Comparison of ENCODE assay signal across 8 cellular contexts in genomic region chr6:109455502-109456282, GRCh38. TPM values are rescaled to one million over a fixed set of nuclear protein-coding genes. Genes with fewer than 3 reads are reported as not detected.
DNase-seq lines count a peak whose midpoint lies in the region; ATAC-seq and TF ChIP-seq lines count a peak whose summit lies in the region.

Gene MICAL1 (minus strand): TSS chr6:109455772. CDS start chr6:109454196, 1,576 bp downstream.

- peaks cover 80% of the 10 kb centered on the region for H3K4me1 Mint-ChIP-seq in activated B cell treated with CpG ODN at 0.5 μM for 24 hours

- DNase-seq in NCI-H2107 (lab: John Stamatoyannopoulos, UW) (peak; percentile 25), NCI-H2107 treated with DMSO at 0.1 percent for 48 hours (lab: John Stamatoyannopoulos, UW; ENCODE audit: unreplicated experiment) (no peak), NCI-H2029 treated with DMSO at 0.1 percent for 48 hours (lab: John Stamatoyannopoulos, UW) (peak; percentile 23), activated B cell treated with CpG ODN at 0.5 μM for 24 hours (peak; percentile 82), cerebellum (ENCODE audit: low spot score) (peak; percentile 74)
- peak; percentile 50 for DNase-seq in stimulated activated CD4-positive, alpha-beta T cell treated with anti-CD3 and anti-CD28 coated beads, Interleukin-2, amount 100 ng/mL, for 4 hours (ENCODE audit: low read depth)

- TF ChIP-seq CTCF in activated B cell treated with CpG ODN at 0.5 μM for 24 hours (IDR thresholded peaks at IDR 0.05) = no peak

- H3K27ac ChIP-seq in layer of hippocampus (ENCODE audit: low read depth, low read length) = peak within 1 kb of the TSS; percentile 77

- peak; percentile 60 for ATAC-seq in HG02840 (IDR thresholded peaks at IDR 0.05; ENCODE audit: low FRiP score, unreplicated experiment)
- peak; percentile 58 for ATAC-seq in activated B cell treated with CpG ODN at 0.5 μM for 24 hours (ENCODE audit: low read depth)

- H3K36me3 Mint-ChIP-seq in activated B cell treated with CpG ODN at 0.5 μM for 24 hours (ENCODE audit: low read depth) = peaks cover 30% of the 10 kb centered on the region

- H3K27me3 ChIP-seq in layer of hippocampus (ENCODE audit: control insufficient read depth, insufficient read depth, low read length) = no peaks in the 10 kb centered on the region

- intact Hi-C loops in activated B cell treated with CpG ODN at 0.5 μM for 24 hours (cut with micrococcal nuclease) = loop anchor here (1.0 to 10.0 kb wide), 10 partner anchors 14 to 1949 kb away; partner anchors contain the start of genes AK9, CD164, CDC40 and CDK19

- no peaks in the 10 kb centered on the region for H3K9me3 Mint-ChIP-seq in activated B cell treated with CpG ODN at 0.5 μM for 24 hours

- peak within 1 kb of the TSS; percentile 98 for H3K27ac Mint-ChIP-seq in activated B cell treated with CpG ODN at 0.5 μM for 24 hours

- CTCF ChIA-PET in activated B cell treated with CpG ODN at 0.5 μM for 24 hours (lab: Charles Lee) = interaction anchor here (0.8 to 2.8 kb wide), 7 partner anchors 10 to 584 kb away, joined by 3 to 10 read pairs (median 3); no protein-coding TSS in a partner anchor

- no peaks in the 10 kb centered on the region for H3K27me3 Mint-ChIP-seq in activated B cell treated with CpG ODN at 0.5 μM for 24 hours

- peak within 1 kb of the TSS; percentile 97 for H3K4me3 Mint-ChIP-seq in activated B cell treated with CpG ODN at 0.5 μM for 24 hours

- POLR2A ChIA-PET in activated B cell treated with CpG ODN at 0.5 μM for 24 hours (lab: Charles Lee) = interaction anchor here (0.6 to 7.9 kb wide), 17 partner anchors 9 to 1419 kb away, joined by 3 to 154 read pairs (median 5); partner anchors contain the start of genes AK9, AMD1, CD164 and CEP57L1

RNA-seq across cellular contexts. Expression of gene MICAL1, which starts in this region (rescaled TPM):
- total RNA-seq in activated B cell treated with CpG ODN at 0.5 μM for 24 hours (104 and 120 TPM in 2 replicates), cerebellum (23.7 TPM)
